Comparison of ENCODE assay signal across 8 cellular contexts in genomic region chr6:43181621-43181941, GRCh38. TPM values are rescaled to one million over a fixed set of nuclear protein-coding genes. Genes with fewer than 3 reads are reported as not detected.
A peak's percentile ranks its signal among the peaks of the same experiment; 100 is the strongest.
DNase-seq lines count a peak whose midpoint lies in the region; ATAC-seq and TF ChIP-seq lines count a peak whose summit lies in the region.

No MANE protein-coding gene starts in this region.

- H3K36me3 ChIP-seq in H7 (replicated peaks; ENCODE audit: control insufficient read depth, insufficient read depth, low read length) (peaks cover 10% of the 10 kb centered on the region), gastroesophageal sphincter (peaks cover 0 to 67% of the 10 kb centered on the region in 2 donors), skeletal muscle satellite cell (ENCODE audit: insufficient read depth, low read length) (peaks cover 44% of the 10 kb centered on the region)

- H3K9ac ChIP-seq in skeletal muscle satellite cell (ENCODE audit: low read depth, low read length): peak overlapping the region; percentile 83

- TF ChIP-seq EP300 in gastroesophageal sphincter (IDR thresholded peaks at IDR 0.05): no peak

- no peaks in the 10 kb centered on the region for H3K9me3 ChIP-seq in gastroesophageal sphincter
- no peaks in the 10 kb centered on the region for H3K9me3 ChIP-seq in skeletal muscle satellite cell (replicated peaks; ENCODE audit: low read length)

- peak overlapping the region; percentile 70 for H3K4me3 ChIP-seq in H7 (ENCODE audit: insufficient read depth, low read depth, low read length)
- peak overlapping the region; percentile 83 to 96 for H3K4me3 ChIP-seq in gastroesophageal sphincter
- H3K4me3 ChIP-seq in skeletal muscle satellite cell (ENCODE audit: low read length): peak overlapping the region; percentile 85

- TF ChIP-seq CTCF in VCaP (conservative IDR thresholded peaks at IDR 0.05) (no peak), gastroesophageal sphincter (IDR thresholded peaks at IDR 0.05) (no peak)

- H3K4me1 ChIP-seq in gastroesophageal sphincter (peaks cover 2 to 57% (median 4%) of the 10 kb centered on the region in 3 donors), skeletal muscle satellite cell (ENCODE audit: control insufficient read depth, insufficient read depth, low read length) (peaks cover 20% of the 10 kb centered on the region)

- 35 to 64% methylated on average over 6 to 9 of the region's 9 CpGs for WGBS in gastroesophageal sphincter (ENCODE audit: low coverage in 1 of 2), 2 donors

- TF ChIP-seq POLR2A in gastroesophageal sphincter (IDR thresholded peaks at IDR 0.05): no peak

- H3K4me2 ChIP-seq in skeletal muscle satellite cell (ENCODE audit: low read length): peak overlapping the region; percentile 93

- peak; percentile 41 for ATAC-seq in gastroesophageal sphincter
- ATAC-seq in HG03460 (IDR thresholded peaks at IDR 0.05; ENCODE audit: unreplicated experiment): no peak

- DNase-seq in H7 (no peak), T1000 (lab: John Stamatoyannopoulos, UW) (no peak), mucosa of gallbladder (ENCODE audit: low spot score) (no peak)
- no peak for DNase-seq in central memory CD4-positive, alpha-beta T cell

- H3K27me3 ChIP-seq in H7 (ENCODE audit: control insufficient read depth, insufficient read depth, low read length) (no peaks in the 10 kb centered on the region), gastroesophageal sphincter (no peaks in the 10 kb centered on the region), skeletal muscle satellite cell (ENCODE audit: control insufficient read depth, insufficient read depth, low read length) (no peaks in the 10 kb centered on the region)

- H3K27ac ChIP-seq in VCaP (peak overlapping the region; percentile 75), gastroesophageal sphincter (peak overlapping the region; percentile 60 to 91 (median 84))

RNA-seq across cellular contexts. Expression of gene CUL9, which starts 0.4 kb away (rescaled TPM):
- total RNA-seq in H7 (2014; rRNA removed; shearing (Covaris generic)): 9.4 and 10.9 TPM in 2 replicates
- total RNA-seq in gastroesophageal sphincter (10 to 100 TPM; 23.2 to 36.6 (median 24.2) TPM), mucosa of gallbladder (50.0 TPM)
- 12.0 and 13.9 TPM in 2 replicates for total RNA-seq in skeletal muscle satellite cell (2012; rRNA removed)

RNA-seq across cellular contexts. Expression of gene SRF, which starts 10.5 kb away (rescaled TPM):
- 48.3 and 52.2 TPM in 2 replicates for total RNA-seq in H7 (2014; rRNA removed; shearing (Covaris generic))
- 100 to 1,000 TPM in 3 of 4 donors, 10 to 100 TPM in 1; 92.6 to 192 (median 117) TPM for total RNA-seq in gastroesophageal sphincter
- 15.7 and 16.4 TPM in 2 replicates for total RNA-seq in skeletal muscle satellite cell (2012; rRNA removed)
- 50.5 TPM for total RNA-seq in mucosa of gallbladder

RNA-seq across cellular contexts. Expression of gene DNPH1, which starts 47.7 kb away (rescaled TPM):
- 73.6 and 85.3 TPM in 2 replicates for total RNA-seq in H7 (2014; rRNA removed; shearing (Covaris generic))
- total RNA-seq in gastroesophageal sphincter (10 to 100 TPM; 66.5 to 95.0 (median 86.6) TPM), mucosa of gallbladder (58.2 TPM)
- total RNA-seq in skeletal muscle satellite cell (2012; rRNA removed): 52.4 and 58.1 TPM in 2 replicates
